12 cellular contexts compared by ENCODE assay signal in the genomic region with DNA sequence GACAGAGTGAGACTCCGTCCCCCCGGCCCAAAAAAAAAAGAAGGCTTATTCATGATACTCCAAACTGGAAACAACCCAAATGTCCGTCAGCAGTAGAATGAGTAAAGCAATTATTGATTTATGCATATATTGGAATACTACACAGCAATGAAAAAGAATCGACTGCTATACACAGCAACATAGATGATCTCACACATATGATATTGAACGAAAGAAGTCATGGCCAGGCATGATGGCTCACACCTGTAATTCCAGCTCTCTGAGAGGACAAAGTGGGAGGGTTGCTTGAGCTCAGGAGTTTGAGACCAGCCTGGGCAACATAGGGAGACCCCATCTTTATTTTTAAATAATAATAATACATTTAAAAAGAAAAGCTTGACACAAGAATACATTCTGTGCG.
"Had no signal": no experiment of that assay in that cellular context is flagged by ENCODE, and none has a peak within 500 bp of the region (broad histone marks: within the 10 kb centered on the region; RNA-seq: fewer than 3 reads in every experiment).

No MANE protein-coding gene starts in this region.

- DNase-seq: esophagus squamous epithelium; foreskin keratinocyte; left ventricle myocardium superior; mesendoderm; naive B cell; occipital lobe; stimulated activated CD4-positive, alpha-beta T cell treated with anti-CD3 and anti-CD28 coated beads, Interleukin-12 subunit alpha, Interleukin-12 subunit beta, amount 100 ng/mL, for 4 hours; stimulated activated naive CD4-positive, alpha-beta T cell treated with Interleukin-2 at 50 U/mL for 16 hours; transverse colon had no signal

- H3K27ac ChIP-seq: colonic mucosa, foreskin keratinocyte, transverse colon had no signal

- H3K36me3 ChIP-seq: colonic mucosa, esophagus squamous epithelium, pancreas, transverse colon had no signal

- H3K4me3 ChIP-seq: colonic mucosa, esophagus squamous epithelium, lung, pancreas, transverse colon had no signal

- H3K9me3 ChIP-seq: colonic mucosa, esophagus squamous epithelium, pancreas, transverse colon had no signal

- ATAC-seq: foreskin keratinocyte, left ventricle myocardium superior had no signal

- H3K27me3 ChIP-seq: colonic mucosa, esophagus squamous epithelium, foreskin keratinocyte, pancreas, transverse colon had no signal
